Comparison of ENCODE assay signal across 21 cellular contexts in the genomic region with DNA sequence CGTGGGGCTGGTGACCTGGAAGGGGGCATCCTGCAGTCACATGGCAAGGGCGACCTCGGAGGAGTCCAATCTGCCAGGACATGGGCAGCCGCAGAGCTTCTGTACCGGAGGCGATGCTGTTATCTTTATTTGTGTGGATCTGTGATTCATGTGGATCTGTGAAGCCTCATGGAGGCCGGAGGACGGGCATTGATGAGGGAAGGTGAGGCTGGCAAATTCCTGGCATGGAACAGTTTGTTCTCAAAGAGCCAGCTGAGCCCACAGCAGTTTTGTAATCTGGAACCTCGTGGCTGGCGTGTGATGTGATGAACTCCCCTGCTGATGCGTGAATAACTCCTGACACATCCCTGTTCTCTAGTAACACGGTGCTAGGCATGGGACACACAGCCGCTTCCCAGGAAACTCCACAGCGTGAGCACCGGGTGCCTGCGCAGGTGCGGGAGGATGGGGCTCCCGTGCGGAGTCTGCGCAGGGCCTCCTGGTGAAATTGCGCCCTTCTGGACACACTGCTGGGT. TPM values are rescaled to one million over a fixed set of nuclear protein-coding genes. Genes with fewer than 3 reads are reported as not detected.
A peak's percentile ranks its signal among the peaks of the same experiment; 100 is the strongest.
DNase-seq lines count a peak whose midpoint lies in the region; ATAC-seq and TF ChIP-seq lines count a peak whose summit lies in the region.
"Had no signal": no experiment of that assay in that cellular context is flagged by ENCODE, and none has a peak within 500 bp of the region (broad histone marks: within the 10 kb centered on the region; RNA-seq: fewer than 3 reads in every experiment).

No MANE protein-coding gene starts in this region.

- peaks cover 94% of the 10 kb centered on the region for H3K4me1 Mint-ChIP-seq in WTC11

- H3K9ac ChIP-seq in neuronal stem cell (ENCODE audit: low read depth, low read length, poor library complexity), result no peak overlapping the region

- peaks cover 27% of the 10 kb centered on the region for H3K79me1 ChIP-seq in neuronal stem cell (ENCODE audit: low read depth, low read length)

- no peak overlapping the region for H2BK120ac ChIP-seq in neuronal stem cell (ENCODE audit: low read depth, low read length)

- H2AK5ac ChIP-seq in neuronal stem cell (ENCODE audit: low read depth, low read length), result no peak overlapping the region

- H3K4me1 ChIP-seq in cardiac muscle cell (ENCODE audit: low read depth), result peaks cover 82% of the 10 kb centered on the region
- peaks cover 30 to 32% of the 10 kb centered on the region in 2 donors for H3K4me1 ChIP-seq in neuronal stem cell (ENCODE audit: control insufficient read depth in 2 of 2, insufficient read depth in 1 of 2, low read depth in 1 of 2, low read length in 2 of 2)
- peaks cover 21 to 33% (median 28%) of the 10 kb centered on the region in 4 donors for H3K4me1 ChIP-seq in stomach
- H3K4me1 ChIP-seq in vagina, result no peaks in the 10 kb centered on the region
- H3K4me1 ChIP-seq: colonic mucosa had no signal

- no peaks in the 10 kb centered on the region for H3K27me3 Mint-ChIP-seq in WTC11 (ENCODE audit: low read depth)
- H3K27me3 Mint-ChIP-seq: stimulated activated naive CD8-positive, alpha-beta T cell treated with anti-CD3 and anti-CD28 coated beads, Interleukin-15, amount 100 ng/mL, for 72 hours had no signal

- H3K36me3 ChIP-seq in cardiac muscle cell (no peaks in the 10 kb centered on the region), neuronal stem cell (replicated peaks in 1 of 2; ENCODE audit: control insufficient read depth in 2 of 2, insufficient read depth in 2 of 2, low read length in 2 of 2) (no peaks in the 10 kb centered on the region), stomach (no peaks in the 10 kb centered on the region), vagina (no peaks in the 10 kb centered on the region)
- H3K36me3 ChIP-seq: brain microvascular endothelial cell, colonic mucosa, WERI-Rb-1 had no signal

- H3K23ac ChIP-seq in neuronal stem cell (ENCODE audit: low read depth, low read length, poor library complexity), result no peak overlapping the region

- peak overlapping the region; percentile 77; the same call in 1 of the 2 replicates for H3K27ac Mint-ChIP-seq in WTC11
- H3K27ac Mint-ChIP-seq: stimulated activated naive CD8-positive, alpha-beta T cell treated with anti-CD3 and anti-CD28 coated beads, Interleukin-15, amount 100 ng/mL, for 72 hours had no signal

- H2BK12ac ChIP-seq in neuronal stem cell (ENCODE audit: low read length), result no peak overlapping the region

- H3K4me3 ChIP-seq in cardiac muscle cell, result no peak overlapping the region
- H3K4me3 ChIP-seq in neuronal stem cell (ENCODE audit: low read length in 2 of 2), result no peak overlapping the region
- no peak overlapping the region for H3K4me3 ChIP-seq in stomach
- no peak overlapping the region for H3K4me3 ChIP-seq in vagina
- H3K4me3 ChIP-seq: colonic mucosa, left lung had no signal

- POLR2A ChIA-PET in WTC11 (lab: Charles Lee), result no interaction called here

- H3K9me3 Mint-ChIP-seq in WTC11, result no peaks in the 10 kb centered on the region
- H3K9me3 Mint-ChIP-seq: CD14-positive monocyte; nephron; stimulated activated naive CD8-positive, alpha-beta T cell treated with anti-CD3 and anti-CD28 coated beads, Interleukin-15, amount 100 ng/mL, for 72 hours had no signal

- TF ChIP-seq CTCF in WTC11 (IDR thresholded peaks at IDR 0.05) (no peak), cardiac muscle cell (IDR thresholded peaks at IDR 0.05; ENCODE audit: low read depth, low read length) (no peak), stomach (IDR thresholded peaks at IDR 0.05) (no peak), vagina (IDR thresholded peaks at IDR 0.05) (no peak)

- H3K4me3 Mint-ChIP-seq in WTC11, result no peak overlapping the region
- H3K4me3 Mint-ChIP-seq: CD14-positive monocyte; nephron; stimulated activated naive CD8-positive, alpha-beta T cell treated with anti-CD3 and anti-CD28 coated beads, Interleukin-15, amount 100 ng/mL, for 72 hours had no signal

- no peak for TF ChIP-seq POLR2A in stomach (IDR thresholded peaks at IDR 0.05)
- TF ChIP-seq POLR2A in vagina (IDR thresholded peaks at IDR 0.05), result no peak

- H4K91ac ChIP-seq in neuronal stem cell (ENCODE audit: low read depth, low read length, poor library complexity), result no peak overlapping the region

- H3K4me2 ChIP-seq in neuronal stem cell (ENCODE audit: insufficient read depth, low read length, poor library complexity, severe bottlenecking), result no peak overlapping the region

- peaks cover 3% of the 10 kb centered on the region; the same call in 1 of the 2 replicates for H3K36me3 Mint-ChIP-seq in WTC11

- no CpG with 5 or more reads among the region's 21 CpGs for WGBS in neuronal stem cell (ENCODE audit: extremely low coverage in 2 of 2, insufficient read length in 2 of 2, insufficient replicate concordance in 1 of 2), 2 donors
- WGBS in stomach, 5 donors, result 92 to 97% (median 94%) methylated on average over 21 of the region's 21 CpGs

- no peak for ATAC-seq in WTC11
- ATAC-seq: left lung; stimulated activated naive CD8-positive, alpha-beta T cell treated with anti-CD3 and anti-CD28 coated beads, Interleukin-15, amount 100 ng/mL, for 72 hours had no signal

- H3K27me3 ChIP-seq in cardiac muscle cell (no peaks in the 10 kb centered on the region), neuronal stem cell (ENCODE audit: control insufficient read depth in 3 of 3, insufficient read depth in 3 of 3, low read depth in 1 of 3, low read length in 3 of 3) (no peaks in the 10 kb centered on the region), stomach (no peaks in the 10 kb centered on the region), vagina (no peaks in the 10 kb centered on the region)
- H3K27me3 ChIP-seq: brain microvascular endothelial cell, colonic mucosa, left lung had no signal

- H3K14ac ChIP-seq in neuronal stem cell (ENCODE audit: low read length), result peak overlapping the region; percentile 58

- no peak overlapping the region for H3K18ac ChIP-seq in neuronal stem cell (ENCODE audit: low read length)

- no peak overlapping the region for H2BK15ac ChIP-seq in neuronal stem cell (ENCODE audit: low read length)

- H2AFZ ChIP-seq in neuronal stem cell (ENCODE audit: low read length), result no peak overlapping the region

- CTCF ChIA-PET in WTC11 (lab: Charles Lee), result no interaction called here

- H4K8ac ChIP-seq in neuronal stem cell (ENCODE audit: low read depth, low read length), result no peak overlapping the region

- DNase-seq in WTC11 (ENCODE audit: low spot score) (no peak), cardiac muscle cell (ENCODE audit: low read depth in 1 of 2, low spot score in 1 of 2) (no peak), neuronal stem cell (ENCODE audit: low spot score) (no peak), stomach (peak; percentile 15), HK-2 (ENCODE audit: unreplicated experiment) (no peak), superior temporal gyrus (ENCODE audit: extremely low spot score) (no peak), vagina (ENCODE audit: extremely low spot score in 2 of 2) (no peak)
- DNase-seq: activated CD8-positive, alpha-beta memory T cell treated with anti-CD3 and anti-CD28 coated beads, Interleukin-2, amount 50 U/mL, for 48 hours; activated gamma-delta T cell; brain microvascular endothelial cell; colonic mucosa; HCEC 1CT; left lung; NCI-H1436 treated with DMSO at 0.1 percent for 48 hours; NCI-H510A treated with DMSO at 0.1 percent for 48 hours; stimulated activated CD4-positive, alpha-beta T cell treated with anti-CD3 and anti-CD28 coated beads, Interleukin-12 subunit alpha, Interleukin-12 subunit beta, amount 100 ng/mL, for 4 hours; stimulated activated CD4-positive, alpha-beta T cell treated with anti-CD3 and anti-CD28 coated beads, Interleukin-4, amount 100 ng/mL, for 4 hours; stimulated activated naive CD8-positive, alpha-beta T cell treated with anti-CD3 and anti-CD28 coated beads, Interleukin-15, amount 100 ng/mL, for 72 hours; WERI-Rb-1 had no signal

- no peak for TF ChIP-seq EP300 in stomach (IDR thresholded peaks at IDR 0.05)

- H3K27ac ChIP-seq in cardiac muscle cell, result peak overlapping the region; percentile 99
- H3K27ac ChIP-seq in neuronal stem cell (replicated peaks; ENCODE audit: low read length), result no peak overlapping the region
- H3K27ac ChIP-seq in stomach, result no peak overlapping the region
- no peak overlapping the region for H3K27ac ChIP-seq in vagina
- H3K27ac ChIP-seq: brain microvascular endothelial cell, colonic mucosa, WERI-Rb-1 had no signal

- H3K9me3 ChIP-seq in cardiac muscle cell (ENCODE audit: low read depth) (no peaks in the 10 kb centered on the region), neuronal stem cell (replicated peaks in 1 of 2; ENCODE audit: control insufficient read depth in 2 of 2, insufficient read depth in 1 of 2, low read depth in 1 of 2, low read length in 2 of 2) (no peaks in the 10 kb centered on the region), stomach (no peaks in the 10 kb centered on the region), vagina (no peaks in the 10 kb centered on the region)
- H3K9me3 ChIP-seq: colonic mucosa, left lung had no signal

- intact Hi-C loops in stomach (cut with DNase I; ENCODE audit: low total_unique reads), result no loop called here
- intact Hi-C loops in vagina (cut with DNase I), result no loop called here

- H2BK5ac ChIP-seq in neuronal stem cell (ENCODE audit: low read length), result peak overlapping the region; percentile 7

- no peak overlapping the region for H3K4ac ChIP-seq in neuronal stem cell (ENCODE audit: low read length)

TF ChIP-seq in WTC11, 78 proteins besides CTCF, POLR2A, EP300 and RAD21 (continues in another document):
- TF ChIP-seq TEAD1 (CRISPR knock-in tag; IDR thresholded peaks at IDR 0.05) (0 out of 2 replicates have a peak, but pooled peaks have one; percentile 18), CREB1 (CRISPR knock-in tag; IDR thresholded peaks at IDR 0.05) (no peak), RELA (CRISPR knock-in tag; IDR thresholded peaks at IDR 0.05; ENCODE audit: borderline replicate concordance) (no peak), NFE2L1 (CRISPR knock-in tag; IDR thresholded peaks at IDR 0.05) (no peak), ZNF416 (CRISPR knock-in tag; IDR thresholded peaks at IDR 0.05) (no peak), GTF2I (CRISPR knock-in tag; conservative IDR thresholded peaks at IDR 0.05) (no peak)

RNA-seq across cellular contexts. Expression of a gene that starts 40.4 kb away (rescaled TPM):
- total RNA-seq in WTC11 (2021), result 100 to 133 TPM (median 126 TPM) in 3 replicates
- total RNA-seq in cardiac muscle cell, result 25.2 and 42.9 TPM in 2 replicates
- polyA plus RNA-seq in cardiac muscle cell, result 38.0 and 55.7 TPM in 2 replicates
- 22.9 TPM for polyA plus RNA-seq in neuronal stem cell (2013, experiment 1 of 2)
- polyA plus RNA-seq in neuronal stem cell (2013, experiment 2 of 2), result 23.4 TPM
- total RNA-seq in stomach, result 10 to 100 TPM in 4 of 5 donors, 1 to 10 TPM in 1; 9.9 to 70.9 (median 17.8) TPM
- 1 to 10 TPM; 1.1 to 2.5 (median 1.3) TPM for polyA plus RNA-seq in stomach
- total RNA-seq in vagina, result 33.4 TPM
